ENCODE assay signal across 1 cellular context in the genomic region with DNA sequence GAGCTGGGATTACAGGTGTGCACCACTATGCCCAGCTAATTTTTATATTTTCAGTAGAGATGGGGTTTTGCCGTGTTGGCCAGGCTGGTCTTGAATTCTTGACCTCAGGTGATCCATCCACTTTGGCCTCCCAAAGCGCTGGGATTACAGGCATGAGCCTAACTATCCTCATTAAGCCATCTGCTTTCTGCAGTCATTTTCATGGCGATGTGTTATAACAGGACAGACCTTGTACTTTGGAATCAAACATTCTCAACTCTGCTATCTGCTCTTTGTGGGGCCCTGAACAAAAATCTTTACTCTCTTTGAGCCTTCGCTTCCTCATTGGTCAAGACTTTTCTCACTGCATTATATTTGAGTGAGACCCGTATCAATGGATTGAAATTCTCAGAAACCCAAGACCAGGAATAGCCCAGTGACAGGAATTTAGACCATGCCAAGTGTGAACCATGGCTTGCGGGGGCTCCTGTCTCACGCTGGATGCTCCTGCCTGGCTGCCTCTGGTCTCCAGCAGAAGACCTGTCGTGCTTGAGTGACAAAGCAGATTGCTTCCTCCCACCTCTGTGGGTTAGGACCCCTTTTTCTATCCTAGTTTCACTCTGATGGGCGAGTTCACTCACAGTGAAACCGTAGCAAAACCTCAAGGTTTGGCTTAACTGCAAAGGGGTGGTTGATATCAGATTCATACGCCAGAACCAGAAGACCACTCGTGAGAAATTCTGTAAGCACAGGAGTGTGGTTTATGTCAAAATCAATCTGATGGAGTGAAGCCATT.
TF ChIP-seq lines count a peak whose summit lies in the region.

No MANE protein-coding gene starts in this region.

TF ChIP-seq in HepG2, 621 proteins besides CTCF, POLR2A, EP300 and RAD21 (continued from another document and continues in another):
- no peak for TF ChIP-seq NCOR1 (IDR thresholded peaks at IDR 0.05; ENCODE audit: borderline replicate concordance, low read length)
- peak; percentile 86 for TF ChIP-seq POGZ (CRISPR knock-in tag; IDR thresholded peaks at IDR 0.05)
- TF ChIP-seq, protein P1, sequence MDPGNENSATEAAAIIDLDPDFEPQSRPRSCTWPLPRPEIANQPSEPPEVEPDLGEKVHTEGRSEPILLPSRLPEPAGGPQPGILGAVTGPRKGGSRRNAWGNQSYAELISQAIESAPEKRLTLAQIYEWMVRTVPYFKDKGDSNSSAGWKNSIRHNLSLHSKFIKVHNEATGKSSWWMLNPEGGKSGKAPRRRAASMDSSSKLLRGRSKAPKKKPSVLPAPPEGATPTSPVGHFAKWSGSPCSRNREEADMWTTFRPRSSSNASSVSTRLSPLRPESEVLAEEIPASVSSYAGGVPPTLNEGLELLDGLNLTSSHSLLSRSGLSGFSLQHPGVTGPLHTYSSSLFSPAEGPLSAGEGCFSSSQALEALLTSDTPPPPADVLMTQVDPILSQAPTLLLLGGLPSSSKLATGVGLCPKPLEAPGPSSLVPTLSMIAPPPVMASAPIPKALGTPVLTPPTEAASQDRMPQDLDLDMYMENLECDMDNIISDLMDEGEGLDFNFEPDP (CRISPR knock-in tag; conservative IDR thresholded peaks at IDR 0.05): no peak
- TF ChIP-seq NFATC3 (CRISPR knock-in tag; IDR thresholded peaks at IDR 0.05): no peak
- TF ChIP-seq ZNF24 (IDR thresholded peaks at IDR 0.05): no peak
- TF ChIP-seq, protein P2, sequence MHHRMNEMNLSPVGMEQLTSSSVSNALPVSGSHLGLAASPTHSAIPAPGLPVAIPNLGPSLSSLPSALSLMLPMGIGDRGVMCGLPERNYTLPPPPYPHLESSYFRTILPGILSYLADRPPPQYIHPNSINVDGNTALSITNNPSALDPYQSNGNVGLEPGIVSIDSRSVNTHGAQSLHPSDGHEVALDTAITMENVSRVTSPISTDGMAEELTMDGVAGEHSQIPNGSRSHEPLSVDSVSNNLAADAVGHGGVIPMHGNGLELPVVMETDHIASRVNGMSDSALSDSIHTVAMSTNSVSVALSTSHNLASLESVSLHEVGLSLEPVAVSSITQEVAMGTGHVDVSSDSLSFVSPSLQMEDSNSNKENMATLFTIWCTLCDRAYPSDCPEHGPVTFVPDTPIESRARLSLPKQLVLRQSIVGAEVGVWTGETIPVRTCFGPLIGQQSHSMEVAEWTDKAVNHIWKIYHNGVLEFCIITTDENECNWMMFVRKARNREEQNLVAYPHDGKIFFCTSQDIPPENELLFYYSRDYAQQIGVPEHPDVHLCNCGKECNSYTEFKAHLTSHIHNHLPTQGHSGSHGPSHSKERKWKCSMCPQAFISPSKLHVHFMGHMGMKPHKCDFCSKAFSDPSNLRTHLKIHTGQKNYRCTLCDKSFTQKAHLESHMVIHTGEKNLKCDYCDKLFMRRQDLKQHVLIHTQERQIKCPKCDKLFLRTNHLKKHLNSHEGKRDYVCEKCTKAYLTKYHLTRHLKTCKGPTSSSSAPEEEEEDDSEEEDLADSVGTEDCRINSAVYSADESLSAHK (CRISPR knock-in tag; IDR thresholded peaks at IDR 0.05; ENCODE audit: borderline replicate concordance): no peak
- TF ChIP-seq SMYD3 (CRISPR knock-in tag; IDR thresholded peaks at IDR 0.05): no peak
- no peak for TF ChIP-seq ARNTL (CRISPR knock-in tag; IDR thresholded peaks at IDR 0.05)
- peak; percentile 52 for TF ChIP-seq MED1 (CRISPR knock-in tag; IDR thresholded peaks at IDR 0.05)
- no peak for TF ChIP-seq PRPF4 (IDR thresholded peaks at IDR 0.05; ENCODE audit: low read depth, low read length, poor library complexity, severe bottlenecking)
- no peak for TF ChIP-seq XBP1 (CRISPR knock-in tag; IDR thresholded peaks at IDR 0.05)
- no peak for TF ChIP-seq ZNF10 (CRISPR knock-in tag; IDR thresholded peaks at IDR 0.05; ENCODE audit: borderline replicate concordance, low read depth)
- TF ChIP-seq, protein P3, sequence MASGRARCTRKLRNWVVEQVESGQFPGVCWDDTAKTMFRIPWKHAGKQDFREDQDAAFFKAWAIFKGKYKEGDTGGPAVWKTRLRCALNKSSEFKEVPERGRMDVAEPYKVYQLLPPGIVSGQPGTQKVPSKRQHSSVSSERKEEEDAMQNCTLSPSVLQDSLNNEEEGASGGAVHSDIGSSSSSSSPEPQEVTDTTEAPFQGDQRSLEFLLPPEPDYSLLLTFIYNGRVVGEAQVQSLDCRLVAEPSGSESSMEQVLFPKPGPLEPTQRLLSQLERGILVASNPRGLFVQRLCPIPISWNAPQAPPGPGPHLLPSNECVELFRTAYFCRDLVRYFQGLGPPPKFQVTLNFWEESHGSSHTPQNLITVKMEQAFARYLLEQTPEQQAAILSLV (CRISPR knock-in tag; IDR thresholded peaks at IDR 0.05; ENCODE audit: borderline replicate concordance): no peak
- TF ChIP-seq, protein P4, sequence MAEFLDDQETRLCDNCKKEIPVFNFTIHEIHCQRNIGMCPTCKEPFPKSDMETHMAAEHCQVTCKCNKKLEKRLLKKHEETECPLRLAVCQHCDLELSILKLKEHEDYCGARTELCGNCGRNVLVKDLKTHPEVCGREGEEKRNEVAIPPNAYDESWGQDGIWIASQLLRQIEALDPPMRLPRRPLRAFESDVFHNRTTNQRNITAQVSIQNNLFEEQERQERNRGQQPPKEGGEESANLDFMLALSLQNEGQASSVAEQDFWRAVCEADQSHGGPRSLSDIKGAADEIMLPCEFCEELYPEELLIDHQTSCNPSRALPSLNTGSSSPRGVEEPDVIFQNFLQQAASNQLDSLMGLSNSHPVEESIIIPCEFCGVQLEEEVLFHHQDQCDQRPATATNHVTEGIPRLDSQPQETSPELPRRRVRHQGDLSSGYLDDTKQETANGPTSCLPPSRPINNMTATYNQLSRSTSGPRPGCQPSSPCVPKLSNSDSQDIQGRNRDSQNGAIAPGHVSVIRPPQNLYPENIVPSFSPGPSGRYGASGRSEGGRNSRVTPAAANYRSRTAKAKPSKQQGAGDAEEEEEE (CRISPR knock-in tag; IDR thresholded peaks at IDR 0.05; ENCODE audit: borderline replicate concordance): no peak
- TF ChIP-seq, protein P5, sequence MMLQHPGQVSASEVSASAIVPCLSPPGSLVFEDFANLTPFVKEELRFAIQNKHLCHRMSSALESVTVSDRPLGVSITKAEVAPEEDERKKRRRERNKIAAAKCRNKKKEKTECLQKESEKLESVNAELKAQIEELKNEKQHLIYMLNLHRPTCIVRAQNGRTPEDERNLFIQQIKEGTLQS (CRISPR knock-in tag; IDR thresholded peaks at IDR 0.05): no peak
- no peak for TF ChIP-seq SRY (CRISPR knock-in tag; IDR thresholded peaks at IDR 0.05)
- TF ChIP-seq, protein P6, sequence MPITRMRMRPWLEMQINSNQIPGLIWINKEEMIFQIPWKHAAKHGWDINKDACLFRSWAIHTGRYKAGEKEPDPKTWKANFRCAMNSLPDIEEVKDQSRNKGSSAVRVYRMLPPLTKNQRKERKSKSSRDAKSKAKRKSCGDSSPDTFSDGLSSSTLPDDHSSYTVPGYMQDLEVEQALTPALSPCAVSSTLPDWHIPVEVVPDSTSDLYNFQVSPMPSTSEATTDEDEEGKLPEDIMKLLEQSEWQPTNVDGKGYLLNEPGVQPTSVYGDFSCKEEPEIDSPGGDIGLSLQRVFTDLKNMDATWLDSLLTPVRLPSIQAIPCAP (CRISPR knock-in tag; IDR thresholded peaks at IDR 0.05; ENCODE audit: low read depth): no peak
- TF ChIP-seq HHEX (CRISPR knock-in tag; IDR thresholded peaks at IDR 0.05): no peak
- no peak for TF ChIP-seq SUZ12 (IDR thresholded peaks at IDR 0.05; ENCODE audit: low read depth, low read length)
- no peak for TF ChIP-seq SP5 (CRISPR knock-in tag; IDR thresholded peaks at IDR 0.05; ENCODE audit: borderline replicate concordance, low read depth)
- TF ChIP-seq GLI4 (CRISPR knock-in tag; IDR thresholded peaks at IDR 0.05; ENCODE audit: borderline replicate concordance): no peak
- TF ChIP-seq ZNF879 (CRISPR knock-in tag; IDR thresholded peaks at IDR 0.05): no peak
- TF ChIP-seq, protein P7, sequence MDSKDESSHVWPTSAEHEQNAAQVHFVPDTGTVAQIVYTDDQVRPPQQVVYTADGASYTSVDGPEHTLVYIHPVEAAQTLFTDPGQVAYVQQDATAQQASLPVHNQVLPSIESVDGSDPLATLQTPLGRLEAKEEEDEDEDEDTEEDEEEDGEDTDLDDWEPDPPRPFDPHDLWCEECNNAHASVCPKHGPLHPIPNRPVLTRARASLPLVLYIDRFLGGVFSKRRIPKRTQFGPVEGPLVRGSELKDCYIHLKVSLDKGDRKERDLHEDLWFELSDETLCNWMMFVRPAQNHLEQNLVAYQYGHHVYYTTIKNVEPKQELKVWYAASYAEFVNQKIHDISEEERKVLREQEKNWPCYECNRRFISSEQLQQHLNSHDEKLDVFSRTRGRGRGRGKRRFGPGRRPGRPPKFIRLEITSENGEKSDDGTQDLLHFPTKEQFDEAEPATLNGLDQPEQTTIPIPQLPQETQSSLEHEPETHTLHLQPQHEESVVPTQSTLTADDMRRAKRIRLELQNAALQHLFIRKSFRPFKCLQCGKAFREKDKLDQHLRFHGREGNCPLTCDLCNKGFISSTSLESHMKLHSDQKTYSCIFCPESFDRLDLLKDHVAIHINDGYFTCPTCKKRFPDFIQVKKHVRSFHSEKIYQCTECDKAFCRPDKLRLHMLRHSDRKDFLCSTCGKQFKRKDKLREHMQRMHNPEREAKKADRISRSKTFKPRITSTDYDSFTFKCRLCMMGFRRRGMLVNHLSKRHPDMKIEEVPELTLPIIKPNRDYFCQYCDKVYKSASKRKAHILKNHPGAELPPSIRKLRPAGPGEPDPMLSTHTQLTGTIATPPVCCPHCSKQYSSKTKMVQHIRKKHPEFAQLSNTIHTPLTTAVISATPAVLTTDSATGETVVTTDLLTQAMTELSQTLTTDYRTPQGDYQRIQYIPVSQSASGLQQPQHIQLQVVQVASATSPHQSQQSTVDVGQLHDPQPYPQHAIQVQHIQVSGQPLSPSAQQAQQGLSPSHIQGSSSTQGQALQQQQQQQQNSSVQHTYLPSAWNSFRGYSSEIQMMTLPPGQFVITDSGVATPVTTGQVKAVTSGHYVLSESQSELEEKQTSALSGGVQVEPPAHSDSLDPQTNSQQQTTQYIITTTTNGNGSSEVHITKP (CRISPR knock-in tag; IDR thresholded peaks at IDR 0.05; ENCODE audit: low read depth): no peak
- no peak for TF ChIP-seq ZNF343 (CRISPR knock-in tag; IDR thresholded peaks at IDR 0.05)
- TF ChIP-seq TCF7L2 (IDR thresholded peaks at IDR 0.05; ENCODE audit: low read depth, low read length): no peak
- TF ChIP-seq, protein P8, sequence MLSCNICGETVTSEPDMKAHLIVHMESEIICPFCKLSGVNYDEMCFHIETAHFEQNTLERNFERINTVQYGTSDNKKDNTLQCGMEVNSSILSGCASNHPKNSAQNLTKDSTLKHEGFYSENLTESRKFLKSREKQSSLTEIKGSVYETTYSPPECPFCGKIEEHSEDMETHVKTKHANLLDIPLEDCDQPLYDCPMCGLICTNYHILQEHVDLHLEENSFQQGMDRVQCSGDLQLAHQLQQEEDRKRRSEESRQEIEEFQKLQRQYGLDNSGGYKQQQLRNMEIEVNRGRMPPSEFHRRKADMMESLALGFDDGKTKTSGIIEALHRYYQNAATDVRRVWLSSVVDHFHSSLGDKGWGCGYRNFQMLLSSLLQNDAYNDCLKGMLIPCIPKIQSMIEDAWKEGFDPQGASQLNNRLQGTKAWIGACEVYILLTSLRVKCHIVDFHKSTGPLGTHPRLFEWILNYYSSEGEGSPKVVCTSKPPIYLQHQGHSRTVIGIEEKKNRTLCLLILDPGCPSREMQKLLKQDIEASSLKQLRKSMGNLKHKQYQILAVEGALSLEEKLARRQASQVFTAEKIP (CRISPR knock-in tag; IDR thresholded peaks at IDR 0.05; ENCODE audit: borderline replicate concordance): no peak
- TF ChIP-seq, protein P9, sequence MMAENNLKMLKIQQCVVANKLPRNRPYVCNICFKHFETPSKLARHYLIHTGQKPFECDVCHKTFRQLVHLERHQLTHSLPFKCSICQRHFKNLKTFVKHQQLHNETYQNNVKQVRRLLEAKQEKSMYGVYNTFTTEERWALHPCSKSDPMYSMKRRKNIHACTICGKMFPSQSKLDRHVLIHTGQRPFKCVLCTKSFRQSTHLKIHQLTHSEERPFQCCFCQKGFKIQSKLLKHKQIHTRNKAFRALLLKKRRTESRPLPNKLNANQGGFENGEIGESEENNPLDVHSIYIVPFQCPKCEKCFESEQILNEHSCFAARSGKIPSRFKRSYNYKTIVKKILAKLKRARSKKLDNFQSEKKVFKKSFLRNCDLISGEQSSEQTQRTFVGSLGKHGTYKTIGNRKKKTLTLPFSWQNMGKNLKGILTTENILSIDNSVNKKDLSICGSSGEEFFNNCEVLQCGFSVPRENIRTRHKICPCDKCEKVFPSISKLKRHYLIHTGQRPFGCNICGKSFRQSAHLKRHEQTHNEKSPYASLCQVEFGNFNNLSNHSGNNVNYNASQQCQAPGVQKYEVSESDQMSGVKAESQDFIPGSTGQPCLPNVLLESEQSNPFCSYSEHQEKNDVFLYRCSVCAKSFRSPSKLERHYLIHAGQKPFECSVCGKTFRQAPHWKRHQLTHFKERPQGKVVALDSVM (CRISPR knock-in tag; IDR thresholded peaks at IDR 0.05): 0 out of 2 replicates have a peak, but pooled peaks have one; percentile 15
- TF ChIP-seq ZNF350 (CRISPR knock-in tag; IDR thresholded peaks at IDR 0.05; ENCODE audit: borderline replicate concordance, low read depth): 0 out of 2 replicates have a peak, but pooled peaks have one; percentile 30
